In genomic region chr4:1604706-1605205, GRCh38 we compare ENCODE assay signal across 9 cellular contexts.
DNase-seq lines count a peak whose midpoint lies in the region; ATAC-seq and TF ChIP-seq lines count a peak whose summit lies in the region.
"Had no signal": no experiment of that assay in that cellular context is flagged by ENCODE, and none has a peak within 500 bp of the region (broad histone marks: within the 10 kb centered on the region; RNA-seq: fewer than 3 reads in every experiment).

No MANE protein-coding gene starts in this region.

- H3K4me3 Mint-ChIP-seq in WTC11: no peak overlapping the region

- H2BK12ac ChIP-seq in trophoblast cell (ENCODE audit: low read length): no peak overlapping the region

- no peak overlapping the region for H3K27ac Mint-ChIP-seq in WTC11

- H4K12ac ChIP-seq in trophoblast cell (ENCODE audit: low read depth, low read length): no peak overlapping the region

- H3K79me1 ChIP-seq in trophoblast cell (ENCODE audit: low read length): no peaks in the 10 kb centered on the region

- CTCF ChIA-PET in HEK293 (lab: Yijun Ruan, JAX) (no interaction called here), WTC11 (lab: Charles Lee) (interaction anchor here (0.7 to 1.8 kb wide), 7 partner anchors 10 to 203 kb away, joined by 3 to 6 read pairs (median 3); no protein-coding TSS in a partner anchor)

- H3K4me1 ChIP-seq in BLaER1 (peaks cover 97% of the 10 kb centered on the region), HEK293 (ENCODE audit: control insufficient read depth, insufficient read depth, low read length) (no peaks in the 10 kb centered on the region), trophoblast cell (ENCODE audit: control insufficient read depth in 1 of 2, insufficient read depth in 2 of 2, low read length in 2 of 2) (no peaks in the 10 kb centered on the region)

- no peaks in the 10 kb centered on the region for H3K36me3 ChIP-seq in BLaER1
- no peaks in the 10 kb centered on the region for H3K36me3 ChIP-seq in HEK293 (ENCODE audit: control insufficient read depth in 2 of 2, insufficient read depth in 1 of 2, low read length in 2 of 2)
- no peaks in the 10 kb centered on the region for H3K36me3 ChIP-seq in kidney epithelial cell (ENCODE audit: control insufficient read depth, insufficient read depth, low read length)
- H3K36me3 ChIP-seq in trophoblast cell (ENCODE audit: control insufficient read depth in 1 of 2, insufficient read depth in 2 of 2, low read length in 2 of 2): no peaks in the 10 kb centered on the region

- ATAC-seq in WTC11: 0 out of 2 replicates have a peak, but pooled peaks have one; percentile 16
- no peak for ATAC-seq in GM18498 (IDR thresholded peaks at IDR 0.05; ENCODE audit: unreplicated experiment)
- ATAC-seq in GM21737 (IDR thresholded peaks at IDR 0.05; ENCODE audit: unreplicated experiment): no peak

- H3K4ac ChIP-seq in trophoblast cell (ENCODE audit: low read depth, low read length): no peak overlapping the region

- H3K4me3 ChIP-seq in BLaER1: peak overlapping the region; percentile 58
- H3K4me3 ChIP-seq in HEK293 (ENCODE audit: low read depth, low read length): no peak overlapping the region
- no peak overlapping the region for H3K4me3 ChIP-seq in kidney epithelial cell (ENCODE audit: low read depth, low read length)
- H3K4me3 ChIP-seq in trophoblast cell (ENCODE audit: low read depth, low read length): no peak overlapping the region

- H3K18ac ChIP-seq in trophoblast cell (ENCODE audit: low read length): no peak overlapping the region

- no peaks in the 10 kb centered on the region for H3K27me3 ChIP-seq in BLaER1
- H3K27me3 ChIP-seq in kidney epithelial cell (ENCODE audit: control insufficient read depth, insufficient read depth, low read length): peaks cover 41% of the 10 kb centered on the region
- H3K27me3 ChIP-seq in trophoblast cell (ENCODE audit: insufficient read depth, low read length): no peaks in the 10 kb centered on the region

- H2BK5ac ChIP-seq in trophoblast cell (ENCODE audit: low read depth, low read length, poor library complexity): no peak overlapping the region

- no CpG with 5 or more reads among the region's 19 CpGs for WGBS in trophoblast cell (ENCODE audit: extremely low coverage, insufficient coverage, insufficient read length)

- H3K9ac ChIP-seq in BLaER1: peak overlapping the region; percentile 77
- no peak overlapping the region for H3K9ac ChIP-seq in trophoblast cell (ENCODE audit: low read length)

- H3K79me2 ChIP-seq in trophoblast cell (ENCODE audit: control insufficient read depth, insufficient read depth, low read length, poor library complexity): no peaks in the 10 kb centered on the region

- DNase-seq in WTC11 (ENCODE audit: low spot score) (no peak), kidney epithelial cell (ENCODE audit: low read depth) (no peak), trophoblast cell (no peak), mucosa of gallbladder (ENCODE audit: low spot score) (no peak)

- no peaks in the 10 kb centered on the region for H3K9me3 ChIP-seq in BLaER1
- H3K9me3 ChIP-seq in HEK293 (ENCODE audit: control insufficient read depth, insufficient read depth, low read depth, low read length): no peaks in the 10 kb centered on the region
- H3K9me3 ChIP-seq in trophoblast cell (ENCODE audit: insufficient read depth, low read depth, low read length): peaks cover 3% of the 10 kb centered on the region

- no peaks in the 10 kb centered on the region for H4K20me1 ChIP-seq in BLaER1

- H3K9me3 Mint-ChIP-seq in WTC11: no peaks in the 10 kb centered on the region

- no peak for TF ChIP-seq CTCF in HEK293 (tag by site-specific recombination; IDR thresholded peaks at IDR 0.05)
- no peak for TF ChIP-seq CTCF in WTC11 (IDR thresholded peaks at IDR 0.05)
- TF ChIP-seq CTCF in kidney epithelial cell (IDR thresholded peaks at IDR 0.05; ENCODE audit: insufficient read depth, low read length, poor library complexity, severe bottlenecking): peak; percentile 29

- no peak overlapping the region for H2AFZ ChIP-seq in trophoblast cell (ENCODE audit: insufficient read depth, low read length, poor library complexity)

- peak overlapping the region; percentile 98 for H3K4me2 ChIP-seq in BLaER1
- H3K4me2 ChIP-seq in trophoblast cell (ENCODE audit: low read length): no peak overlapping the region

- POLR2A ChIA-PET in HEK293 (lab: Yijun Ruan, JAX): no interaction called here
- POLR2A ChIA-PET in WTC11 (lab: Charles Lee): no interaction called here

- no peak overlapping the region for H2AK5ac ChIP-seq in trophoblast cell (ENCODE audit: low read length)

- no peak overlapping the region for H4K91ac ChIP-seq in trophoblast cell (ENCODE audit: low read depth, low read length)

- no peak overlapping the region for H3K14ac ChIP-seq in trophoblast cell (ENCODE audit: low read length)

- H3K27ac ChIP-seq in BLaER1 (peak overlapping the region; percentile 92), HEK293 (ENCODE audit: extremely low read depth, low read depth, low read length) (no peak overlapping the region), trophoblast cell (ENCODE audit: low read depth, low read length) (no peak overlapping the region)
- H3K27ac ChIP-seq: epithelial cell of prostate had no signal

- H2BK120ac ChIP-seq in trophoblast cell (ENCODE audit: insufficient read depth, low read length, poor library complexity): no peak overlapping the region

- H3K36me3 Mint-ChIP-seq in WTC11: no peaks in the 10 kb centered on the region

- H4K8ac ChIP-seq in trophoblast cell (ENCODE audit: low read depth, low read length): no peak overlapping the region

- H3K4me1 Mint-ChIP-seq in WTC11: peaks cover 4% of the 10 kb centered on the region; the same call in 1 of the 2 replicates

- H3K23ac ChIP-seq in trophoblast cell (ENCODE audit: low read length): no peak overlapping the region

- no peaks in the 10 kb centered on the region for H3K27me3 Mint-ChIP-seq in WTC11 (ENCODE audit: low read depth)

TF ChIP-seq in HEK293, 187 proteins besides CTCF, POLR2A, EP300 and RAD21:
- no peak for TF ChIP-seq ZNF133 (tag by site-specific recombination; IDR thresholded peaks at IDR 0.05)
- TF ChIP-seq ZFP41 (tag by site-specific recombination; IDR thresholded peaks at IDR 0.05; ENCODE audit: borderline replicate concordance): no peak
- TF ChIP-seq ZIC2 (tag by site-specific recombination; IDR thresholded peaks at IDR 0.05): peak; percentile 41; the same call in 1 of the 2 replicates
- 0 out of 2 replicates have a peak, but pooled peaks have one; percentile 4 for TF ChIP-seq EGR2 (tag by site-specific recombination; IDR thresholded peaks at IDR 0.05; ENCODE audit: low read depth)

TF ChIP-seq in WTC11, 78 proteins besides CTCF, POLR2A, EP300 and RAD21:
- TF ChIP-seq, protein P1, sequence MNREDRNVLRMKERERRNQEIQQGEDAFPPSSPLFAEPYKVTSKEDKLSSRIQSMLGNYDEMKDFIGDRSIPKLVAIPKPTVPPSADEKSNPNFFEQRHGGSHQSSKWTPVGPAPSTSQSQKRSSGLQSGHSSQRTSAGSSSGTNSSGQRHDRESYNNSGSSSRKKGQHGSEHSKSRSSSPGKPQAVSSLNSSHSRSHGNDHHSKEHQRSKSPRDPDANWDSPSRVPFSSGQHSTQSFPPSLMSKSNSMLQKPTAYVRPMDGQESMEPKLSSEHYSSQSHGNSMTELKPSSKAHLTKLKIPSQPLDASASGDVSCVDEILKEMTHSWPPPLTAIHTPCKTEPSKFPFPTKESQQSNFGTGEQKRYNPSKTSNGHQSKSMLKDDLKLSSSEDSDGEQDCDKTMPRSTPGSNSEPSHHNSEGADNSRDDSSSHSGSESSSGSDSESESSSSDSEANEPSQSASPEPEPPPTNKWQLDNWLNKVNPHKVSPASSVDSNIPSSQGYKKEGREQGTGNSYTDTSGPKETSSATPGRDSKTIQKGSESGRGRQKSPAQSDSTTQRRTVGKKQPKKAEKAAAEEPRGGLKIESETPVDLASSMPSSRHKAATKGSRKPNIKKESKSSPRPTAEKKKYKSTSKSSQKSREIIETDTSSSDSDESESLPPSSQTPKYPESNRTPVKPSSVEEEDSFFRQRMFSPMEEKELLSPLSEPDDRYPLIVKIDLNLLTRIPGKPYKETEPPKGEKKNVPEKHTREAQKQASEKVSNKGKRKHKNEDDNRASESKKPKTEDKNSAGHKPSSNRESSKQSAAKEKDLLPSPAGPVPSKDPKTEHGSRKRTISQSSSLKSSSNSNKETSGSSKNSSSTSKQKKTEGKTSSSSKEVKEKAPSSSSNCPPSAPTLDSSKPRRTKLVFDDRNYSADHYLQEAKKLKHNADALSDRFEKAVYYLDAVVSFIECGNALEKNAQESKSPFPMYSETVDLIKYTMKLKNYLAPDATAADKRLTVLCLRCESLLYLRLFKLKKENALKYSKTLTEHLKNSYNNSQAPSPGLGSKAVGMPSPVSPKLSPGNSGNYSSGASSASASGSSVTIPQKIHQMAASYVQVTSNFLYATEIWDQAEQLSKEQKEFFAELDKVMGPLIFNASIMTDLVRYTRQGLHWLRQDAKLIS (CRISPR knock-in tag; IDR thresholded peaks at IDR 0.05; ENCODE audit: borderline replicate concordance): no peak
- TF ChIP-seq E2F1 (CRISPR knock-in tag; IDR thresholded peaks at IDR 0.05): no peak
- TF ChIP-seq NR1H2 (CRISPR knock-in tag; IDR thresholded peaks at IDR 0.05): no peak
